In genomic region chr5:2744485-2744884, GRCh38 we compare ENCODE assay signal across 28 cellular contexts. TPM values are rescaled to one million over a fixed set of nuclear protein-coding genes. Genes with fewer than 3 reads are reported as not detected.
A peak's percentile ranks its signal among the peaks of the same experiment; 100 is the strongest.
DNase-seq lines count a peak whose midpoint lies in the region; ATAC-seq, FAIRE-seq and TF ChIP-seq lines count a peak whose summit lies in the region.
"Had no signal": no experiment of that assay in that cellular context is flagged by ENCODE, and none has a peak within 500 bp of the region (broad histone marks: within the 10 kb centered on the region; RNA-seq: fewer than 3 reads in every experiment).

No MANE protein-coding gene starts in this region.

- no peaks in the 10 kb centered on the region for H3K27me3 Mint-ChIP-seq in MCF 10A (ENCODE audit: insufficient read depth, unreplicated experiment)

- no peak for TF ChIP-seq CTCF in MCF 10A (IDR thresholded peaks at IDR 0.05; ENCODE audit: unreplicated experiment)

- CTCF ChIA-PET in MCF 10A (lab: Yijun Ruan, JAX): interaction anchor here (0.7 to 2.1 kb wide), 7 partner anchors 9 to 165 kb away, joined by 3 to 7 read pairs (median 3); no protein-coding TSS in a partner anchor

- BruUV-seq in MCF 10A (replicated peaks; lab: Mats Ljungman, UMichigan): no TSS peak

- H3K4me3 ChIP-seq in subcutaneous abdominal adipose tissue (ENCODE audit: low read depth in 1 of 5, low read length in 5 of 5): no peak overlapping the region
- H3K4me3 ChIP-seq: PC-9, tibial nerve had no signal

- no peaks in the 10 kb centered on the region for H3K9me3 Mint-ChIP-seq in MCF 10A (ENCODE audit: unreplicated experiment)
- H3K9me3 Mint-ChIP-seq: activated T-cell treated with anti-CD3 and anti-CD28 coated beads, Interleukin-2, amount 50 U/mL, for 4 hours had no signal

- peak overlapping the region; percentile 74 for H3K27ac Mint-ChIP-seq in MCF 10A (ENCODE audit: low read depth, unreplicated experiment)
- H3K27ac Mint-ChIP-seq: activated CD4-positive, alpha-beta T cell treated with anti-CD3 and anti-CD28 coated beads, Interleukin-2, amount 10 ng/mL, durations not matched to agents 24 days and 14 days; CD14-positive monocyte; naive B cell; stimulated activated naive CD8-positive, alpha-beta T cell treated with anti-CD3 and anti-CD28 coated beads, Interleukin-15, amount 100 ng/mL, for 72 hours had no signal

- H3K9ac ChIP-seq in subcutaneous abdominal adipose tissue (ENCODE audit: low read length in 5 of 5): peak overlapping the region in 1 of 5 donors; percentile 32

- peak; percentile 36 for DNase-seq in NCI-H2029 (lab: John Stamatoyannopoulos, UW)
- DNase-seq in MCF 10A (ENCODE audit: unreplicated experiment): no peak
- DNase-seq in NCI-H2081 (lab: John Stamatoyannopoulos, UW): no peak
- DNase-seq in NCI-H1105 (lab: John Stamatoyannopoulos, UW): no peak
- DNase-seq: activated CD4-positive, alpha-beta T cell treated with anti-CD3 and anti-CD28 coated beads, Interleukin-2, amount 10 ng/mL, durations not matched to agents 24 days and 14 days; activated gamma-delta T cell treated with Interleukin-2 at 50 U/mL for 16 hours; activated T-cell treated with anti-CD3 and anti-CD28 coated beads, Interleukin-2, amount 50 U/mL, for 4 hours; brain microvascular endothelial cell; Calu3; Karpas-422; naive B cell; NCI-H146; NK-92 treated with Interleukin-12 subunit alpha and Interleukin-12 subunit beta, amount 100 ng/mL, for 24 hours; nucleus accumbens; PC-9; small intestine; stimulated activated naive CD8-positive, alpha-beta T cell treated with anti-CD3 and anti-CD28 coated beads, Interleukin-15, amount 100 ng/mL, for 72 hours; T-helper 2 cell had no signal

- H3K36me3 ChIP-seq in subcutaneous abdominal adipose tissue (ENCODE audit: control insufficient read depth in 5 of 5, insufficient read depth in 5 of 5, low read length in 5 of 5): peaks cover 0 to 4% (median 0%) of the 10 kb centered on the region in 5 donors
- H3K36me3 ChIP-seq: brain microvascular endothelial cell, tibial nerve had no signal

- H3K27ac ChIP-seq in subcutaneous abdominal adipose tissue (ENCODE audit: low read depth, low read length): peak overlapping the region; percentile 15
- H3K27ac ChIP-seq: brain microvascular endothelial cell, epithelial cell of prostate, PC-9, tibial nerve had no signal

- H3K4me3 Mint-ChIP-seq in MCF 10A (ENCODE audit: unreplicated experiment): peak overlapping the region; percentile 82
- H3K4me3 Mint-ChIP-seq: activated CD4-positive, alpha-beta T cell treated with anti-CD3 and anti-CD28 coated beads, Interleukin-2, amount 10 ng/mL, durations not matched to agents 24 days and 14 days; activated T-cell treated with anti-CD3 and anti-CD28 coated beads, Interleukin-2, amount 50 U/mL, for 4 hours; naive B cell; stimulated activated naive CD8-positive, alpha-beta T cell treated with anti-CD3 and anti-CD28 coated beads, Interleukin-15, amount 100 ng/mL, for 72 hours had no signal

- peaks cover 87% of the 10 kb centered on the region for H3K36me3 Mint-ChIP-seq in MCF 10A (ENCODE audit: insufficient read depth, unreplicated experiment)

- peaks cover 4 to 29% (median 12%) of the 10 kb centered on the region in 5 donors for H3K27me3 ChIP-seq in subcutaneous abdominal adipose tissue (ENCODE audit: control insufficient read depth in 5 of 5, insufficient read depth in 4 of 5, low read length in 5 of 5)

- FAIRE-seq in islet of Langerhans (lab: Jason Lieb, UNC): peak; percentile 68
- FAIRE-seq: GM18507, HepG2, small intestine had no signal

- ATAC-seq in HG03469 (IDR thresholded peaks at IDR 0.05; ENCODE audit: unreplicated experiment): no peak
- ATAC-seq: activated T-cell treated with anti-CD3 and anti-CD28 coated beads, Interleukin-2, amount 50 U/mL, for 4 hours; HepG2; Right ventricle myocardium inferior; stimulated activated naive CD8-positive, alpha-beta T cell treated with anti-CD3 and anti-CD28 coated beads, Interleukin-15, amount 100 ng/mL, for 72 hours had no signal

- POLR2A ChIA-PET in MCF 10A (lab: Yijun Ruan, JAX): interaction anchor here (0.9 to 2.2 kb wide), 10 partner anchors 8 to 851 kb away, joined by 3 to 14 read pairs (median 4); partner anchors contain the start of gene IRX1

- H3K4me1 ChIP-seq in subcutaneous abdominal adipose tissue (ENCODE audit: control insufficient read depth in 5 of 5, insufficient read depth in 5 of 5, low read length in 5 of 5): peaks cover 0 to 21% (median 18%) of the 10 kb centered on the region in 5 donors

- no peaks in the 10 kb centered on the region for H3K9me3 ChIP-seq in subcutaneous abdominal adipose tissue (ENCODE audit: control insufficient read depth in 5 of 5, low read length in 5 of 5)

- peaks cover 32% of the 10 kb centered on the region for H3K4me1 Mint-ChIP-seq in MCF 10A (ENCODE audit: insufficient read depth, unreplicated experiment)
- H3K4me1 Mint-ChIP-seq: CD14-positive monocyte had no signal

- intact Hi-C loops in MCF 10A (cut with micrococcal nuclease): loop anchor here (10.0 kb wide), 1 partner anchor 670 kb away; no protein-coding TSS in a partner anchor

RNA-seq across cellular contexts. Expression of gene IRX2, which starts 7.0 kb away (rescaled TPM):
- 35.4 and 43.4 TPM in 2 replicates for total RNA-seq in MCF 10A (2022)
- total RNA-seq: activated CD4-positive, alpha-beta T cell treated with anti-CD3 and anti-CD28 coated beads, Interleukin-2, amount 10 ng/mL, durations not matched to agents 24 days and 14 days; Calu3; H4; HepG2; PC-9; tibial nerve had no signal
